Comparison of ENCODE assay signal across 33 cellular contexts in genomic region chr22:22612516-22612915, GRCh38. TPM values are rescaled to one million over a fixed set of nuclear protein-coding genes. Genes with fewer than 3 reads are reported as not detected.
"Had no signal": no experiment of that assay in that cellular context is flagged by ENCODE, and none has a peak within 500 bp of the region (broad histone marks: within the 10 kb centered on the region; RNA-seq: fewer than 3 reads in every experiment).

No MANE protein-coding gene starts in this region.

- DNase-seq: Kasumi-1, MG63, NCI-H1048, NCI-H1092 treated with DMSO at 0.1 percent for 48 hours, NCI-H1105 treated with DMSO at 0.1 percent for 48 hours, NCI-H1417, NCI-H1436, NCI-H146, NCI-H1694, NCI-H187, NCI-H1930, NCI-H2029 treated with DMSO at 0.1 percent for 48 hours, NCI-H2081 treated with DMSO at 0.1 percent for 48 hours, NCI-H2107, NCI-H2171, NCI-H226, NCI-H446 treated with DMSO at 0.1 percent for 48 hours, NCI-H510A treated with DMSO at 0.1 percent for 48 hours, NCI-H524 treated with DMSO at 0.1 percent for 48 hours, NCI-H526 treated with DMSO at 0.1 percent for 48 hours, NCI-H774, PC-9, Right ventricle myocardium superior, SHP77 treated with DMSO at 0.1 percent for 48 hours, SK-N-SH, SW 1271 had no signal

- H3K27me3 ChIP-seq: MG63 had no signal

- ATAC-seq: Panc1 had no signal

- H3K4me3 ChIP-seq: MG63, PC-9, SJSA1 had no signal

- H3K9me3 ChIP-seq: MG63, SJSA1, SK-N-SH had no signal

- H3K4me1 ChIP-seq: SJSA1 had no signal

- H3K27ac ChIP-seq: PC-9, RWPE1, SJSA1 had no signal

- FAIRE-seq: RCC 7860 had no signal

- H3K36me3 ChIP-seq: MG63, SJSA1 had no signal

RNA-seq across cellular contexts. Expression of gene GGTLC2, which starts 31.9 kb away (rescaled TPM):
- total RNA-seq: M059J, OCI-LY7, PC-9, Right ventricle myocardium superior, RPMI7951, SJSA1 had no signal
- polyA plus RNA-seq: SK-N-SH had no signal

RNA-seq across cellular contexts. Expression of gene PRAME, which starts 53.5 kb away (rescaled TPM):
- total RNA-seq: M059J, PC-9, Right ventricle myocardium superior had no signal
